19 cellular contexts compared by ENCODE assay signal in the genomic region with DNA sequence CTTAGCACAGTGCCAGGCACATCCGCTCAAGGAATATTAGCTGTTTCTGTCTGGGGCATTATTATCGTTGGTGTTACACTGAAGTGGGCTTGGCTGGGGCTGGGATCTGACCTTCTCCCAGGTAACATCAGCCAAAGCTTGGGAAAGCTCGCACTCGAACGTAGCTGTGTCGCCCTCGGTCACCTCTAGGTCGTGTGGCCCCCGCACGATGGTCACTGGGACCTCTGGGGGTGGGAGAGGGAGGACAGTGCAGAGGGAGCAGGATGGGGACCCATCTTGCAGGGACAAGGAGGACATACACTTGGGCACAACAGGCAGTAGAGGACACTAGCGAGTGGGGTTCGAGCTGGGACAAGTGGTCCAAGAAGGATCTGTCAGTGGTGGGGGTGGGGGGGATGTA. TPM values are rescaled to one million over a fixed set of nuclear protein-coding genes. Genes with fewer than 3 reads are reported as not detected.
DNase-seq lines count a peak whose midpoint lies in the region; ATAC-seq, FAIRE-seq and TF ChIP-seq lines count a peak whose summit lies in the region.
"Had no signal": no experiment of that assay in that cellular context is flagged by ENCODE, and none has a peak within 500 bp of the region (broad histone marks: within the 10 kb centered on the region; RNA-seq: fewer than 3 reads in every experiment).

No MANE protein-coding gene starts in this region.

- H3K9me3 ChIP-seq in ES-I3 (ENCODE audit: control insufficient read depth, insufficient read depth, low read length) (no peaks in the 10 kb centered on the region), PC-9 (ENCODE audit: insufficient read depth, low read depth) (no peaks in the 10 kb centered on the region), pancreas (no peaks in the 10 kb centered on the region), tibial artery (no peaks in the 10 kb centered on the region), mammary epithelial cell (replicated peaks; ENCODE audit: insufficient read depth, low read length) (no peaks in the 10 kb centered on the region)
- H3K9me3 ChIP-seq: MG63 had no signal

- no peaks in the 10 kb centered on the region for H3K36me3 ChIP-seq in ES-I3 (ENCODE audit: insufficient read depth, low read length)
- H3K36me3 ChIP-seq in PC-9 (ENCODE audit: low read depth) = no peaks in the 10 kb centered on the region
- H3K36me3 ChIP-seq in pancreas = no peaks in the 10 kb centered on the region
- peaks cover 0 to 32% (median 8%) of the 10 kb centered on the region in 3 donors for H3K36me3 ChIP-seq in tibial artery
- H3K36me3 ChIP-seq in mammary epithelial cell (ENCODE audit: insufficient read depth, low read length) = no peaks in the 10 kb centered on the region
- H3K36me3 ChIP-seq: MG63 had no signal

- no peak for TF ChIP-seq CTCF in PC-9 (conservative IDR thresholded peaks at IDR 0.05)
- TF ChIP-seq CTCF in endothelial cell (IDR thresholded peaks at IDR 0.05; ENCODE audit: unreplicated experiment) = no peak
- TF ChIP-seq CTCF in neural crest cell (conservative IDR thresholded peaks at IDR 0.05) = no peak
- TF ChIP-seq CTCF in pancreas (IDR thresholded peaks at IDR 0.05) = no peak
- no peak for TF ChIP-seq CTCF in tibial artery (IDR thresholded peaks at IDR 0.05)
- no peak for TF ChIP-seq CTCF in mammary epithelial cell (conservative IDR thresholded peaks at IDR 0.05 in 1 of 2, IDR thresholded peaks at IDR 0.05 in 1 of 2; ENCODE audit: extremely low read depth in 1 of 2, insufficient read depth in 1 of 2, low read depth in 1 of 2, low read length in 2 of 2)

- DNase-seq in PC-9 (no peak), endothelial cell (ENCODE audit: low spot score) (no peak), neural crest cell (ENCODE audit: low read depth, low spot score) (no peak), pancreas (no peak), tibial artery (no peak), NCI-H526 treated with DMSO at 0.1 percent for 48 hours (lab: John Stamatoyannopoulos, UW) (no peak), mammary epithelial cell (no peak)
- DNase-seq: activated CD4-positive, alpha-beta T cell treated with anti-CD3 and anti-CD28 coated beads, Interleukin-2, amount 50 U/mL, for 1 hour; activated effector memory CD4-positive, alpha-beta T cell treated with anti-CD3 and anti-CD28 coated beads, Interleukin-2, amount 50 U/mL, for 16 hours; MG63; NCI-H2029 treated with DMSO at 0.1 percent for 48 hours; stimulated activated CD4-positive, alpha-beta T cell treated with anti-CD3 and anti-CD28 coated beads, Interleukin-2, amount 100 ng/mL, for 48 hours had no signal

- H3K27me3 Mint-ChIP-seq in endothelial cell (ENCODE audit: unreplicated experiment) (peaks cover 27% of the 10 kb centered on the region), neural crest cell (ENCODE audit: low read depth) (peaks cover 16% of the 10 kb centered on the region)

- ATAC-seq in pancreas = no peak

- H3K27ac Mint-ChIP-seq in endothelial cell (ENCODE audit: unreplicated experiment) (no peak overlapping the region), neural crest cell (ENCODE audit: unreplicated experiment) (no peak overlapping the region)

- H3K9me3 Mint-ChIP-seq in endothelial cell (ENCODE audit: unreplicated experiment) (no peaks in the 10 kb centered on the region), neural crest cell (no peaks in the 10 kb centered on the region)

- no peaks in the 10 kb centered on the region for H3K79me2 ChIP-seq in PC-9 (ENCODE audit: low read depth)
- H3K79me2 ChIP-seq in mammary epithelial cell (ENCODE audit: insufficient read depth, low read length) = no peaks in the 10 kb centered on the region

- H3K4me1 ChIP-seq in ES-I3 (ENCODE audit: insufficient read depth, low read length) (peaks cover 6% of the 10 kb centered on the region; the same call in 1 of the 2 replicates), PC-9 (replicated peaks; ENCODE audit: insufficient read depth) (no peaks in the 10 kb centered on the region), pancreas (peaks cover 0 to 9% (median 4%) of the 10 kb centered on the region in 3 donors), tibial artery (peaks cover 0 to 26% (median 19%) of the 10 kb centered on the region in 4 donors), mammary epithelial cell (ENCODE audit: insufficient read depth, low read length) (peaks cover 15% of the 10 kb centered on the region)

- no peak overlapping the region for H2AFZ ChIP-seq in PC-9
- no peak overlapping the region for H2AFZ ChIP-seq in mammary epithelial cell (ENCODE audit: low read depth, low read length)

- H3K27me3 ChIP-seq in PC-9 (ENCODE audit: insufficient read depth, low read depth) = no peaks in the 10 kb centered on the region
- no peaks in the 10 kb centered on the region for H3K27me3 ChIP-seq in pancreas
- no peaks in the 10 kb centered on the region for H3K27me3 ChIP-seq in tibial artery
- H3K27me3 ChIP-seq in mammary epithelial cell (ENCODE audit: insufficient read depth, low read length) = no peaks in the 10 kb centered on the region
- H3K27me3 ChIP-seq: MG63 had no signal

- WGBS in pancreas, 2 donors = 66 to 72% methylated on average over 12 of the region's 12 CpGs
- WGBS in mammary epithelial cell (ENCODE audit: low coverage, missing lambda C conversion rate) = 78% methylated on average over 11 of the region's 12 CpGs

- H3K4me3 Mint-ChIP-seq in endothelial cell (ENCODE audit: unreplicated experiment) (peak overlapping the region; percentile 81), neural crest cell (peak overlapping the region; percentile 82)

- no peaks in the 10 kb centered on the region for H3F3A ChIP-seq in PC-9 (ENCODE audit: insufficient read depth, low read depth)

- in situ Hi-C loops in mammary epithelial cell (cut with MboI; ENCODE audit: low sequenced_read_pairs in 2 of 2) = no loop called here

- H3K4me2 ChIP-seq in PC-9 (peak overlapping the region; percentile 88; the same call in 1 of the 2 replicates), mammary epithelial cell (ENCODE audit: insufficient read depth, low read depth, low read length) (no peak overlapping the region)

- BruUV-seq in PC-9 (replicated peaks; lab: Mats Ljungman, UMichigan) (no TSS peak), mammary epithelial cell (replicated peaks; lab: Mats Ljungman, UMichigan) (no TSS peak)

- dilution Hi-C loops in mammary epithelial cell (cut with HindIII; ENCODE audit: low sequenced_read_pairs) = no loop called here

- CTCF ChIA-PET in PC-9 (lab: Charles Lee) = interaction anchor here (1.3 kb wide), 1 partner anchor 8 kb away, joined by 3 read pairs; no protein-coding TSS in a partner anchor
- CTCF ChIA-PET in mammary epithelial cell (lab: Charles Lee; ENCODE audit: low non-redundant PET) = no interaction called here

- peak overlapping the region; percentile 96; the same call in 1 of the 2 replicates for H3K9ac ChIP-seq in ES-I3 (ENCODE audit: low read depth, low read length)
- H3K9ac ChIP-seq in mammary epithelial cell (ENCODE audit: insufficient read depth, low read length) = no peak overlapping the region

- FAIRE-seq in pancreas (lab: Jason Lieb, UNC) = no peak
- FAIRE-seq: frontal cortex had no signal

- H3K27ac ChIP-seq in PC-9 (no peak overlapping the region), pancreas (no peak overlapping the region), tibial artery (no peak overlapping the region), mammary epithelial cell (ENCODE audit: insufficient read depth, low read depth, low read length) (no peak overlapping the region)

- no peaks in the 10 kb centered on the region for H3K4me1 Mint-ChIP-seq in endothelial cell (ENCODE audit: unreplicated experiment)
- peaks cover 16% of the 10 kb centered on the region for H3K4me1 Mint-ChIP-seq in neural crest cell

- no peaks in the 10 kb centered on the region for H4K20me1 ChIP-seq in PC-9 (ENCODE audit: insufficient read depth)
- no peaks in the 10 kb centered on the region for H4K20me1 ChIP-seq in mammary epithelial cell (ENCODE audit: insufficient read depth, low read length)

- POLR2A ChIA-PET in PC-9 (lab: Charles Lee; ENCODE audit: unreplicated experiment) = interaction anchor here (0.5 kb wide), 1 partner anchor 132 kb away, joined by 3 read pairs; no protein-coding TSS in a partner anchor

- no peaks in the 10 kb centered on the region for H3K9me2 ChIP-seq in PC-9 (ENCODE audit: insufficient read depth)

- H3K4me3 ChIP-seq in PC-9 = peak overlapping the region; percentile 57; the same call in 1 of the 2 replicates
- no peak overlapping the region for H3K4me3 ChIP-seq in pancreas
- no peak overlapping the region for H3K4me3 ChIP-seq in tibial artery
- H3K4me3 ChIP-seq in mammary epithelial cell (replicated peaks in 1 of 3; ENCODE audit: insufficient read depth in 1 of 3, low read depth in 2 of 3, low read length in 3 of 3) = no peak overlapping the region

- intact Hi-C loops in PC-9 (cut with micrococcal nuclease; ENCODE audit: unreplicated experiment) (no loop called here), pancreas (cut with DNase I) (no loop called here), tibial artery (cut with DNase I; ENCODE audit: low total_unique reads) (loop anchor here (5.0 kb wide), 1 partner anchor 44 kb away; a partner anchor contains a TSS), mammary epithelial cell (cut with micrococcal nuclease) (no loop called here)

- H3K36me3 Mint-ChIP-seq in endothelial cell (ENCODE audit: low read depth, unreplicated experiment) (peaks cover 5% of the 10 kb centered on the region), neural crest cell (ENCODE audit: low read depth) (no peaks in the 10 kb centered on the region)

RNA-seq across cellular contexts. Expression of a gene that starts 9.6 kb away (rescaled TPM):
- 3.6 and 5.8 TPM in 2 replicates for total RNA-seq in PC-9 (2021)
- not detected for total RNA-seq in endothelial cell (ENCODE audit: unreplicated experiment)
- 15.7 and 16.4 TPM in 2 replicates for total RNA-seq in neural crest cell
- total RNA-seq in pancreas = 1 to 10 TPM; 2.6 to 7.1 (median 5.1) TPM
- 10 to 100 TPM in 1 of 2 donors, 1 to 10 TPM in 1; 9.0 to 13.3 TPM for polyA plus RNA-seq in pancreas
- total RNA-seq in mammary epithelial cell = 1 to 10 TPM; 1.3 to 5.2 TPM
- 2.0 TPM for polyA plus RNA-seq in mammary epithelial cell
- polyA minus RNA-seq in mammary epithelial cell = 0.26 TPM

RNA-seq across cellular contexts. Expression of a gene that starts 9.9 kb away (rescaled TPM):
- total RNA-seq in PC-9 (2021) (78.2 and 89.7 TPM in 2 replicates), endothelial cell (ENCODE audit: unreplicated experiment) (4.1 TPM), neural crest cell (27.0 and 30.0 TPM in 2 replicates), pancreas (100 to 1,000 TPM in 1 of 6 donors, 10 to 100 TPM in 5; 55.1 to 105 (median 68.5) TPM), mammary epithelial cell (100 to 1,000 TPM; 114 to 274 TPM)
- polyA plus RNA-seq in pancreas (10 to 100 TPM; 63.4 to 83.3 TPM), mammary epithelial cell (101 TPM)
- polyA minus RNA-seq in mammary epithelial cell = 18.2 TPM

RNA-seq across cellular contexts. Expression of a gene that starts 17.9 kb away (rescaled TPM):
- total RNA-seq in PC-9 (2021) (110 and 161 TPM in 2 replicates), endothelial cell (ENCODE audit: unreplicated experiment) (53.4 TPM), neural crest cell (122 and 123 TPM in 2 replicates), pancreas (10 to 100 TPM; 54.7 to 94.5 (median 68.2) TPM), mammary epithelial cell (10 to 100 TPM; 32.6 to 52.8 TPM)
- polyA plus RNA-seq in pancreas (100 to 1,000 TPM; 270 to 332 TPM), mammary epithelial cell (30.8 TPM)
- polyA minus RNA-seq in mammary epithelial cell = 39.7 TPM
- total RNA-seq: T-helper 2 cell treated with Interferon-gamma antibody and Interleukin-4, amounts not matched to agents 100 ng/mL and 5 ng/mL, for 36 hours had no signal

RNA-seq across cellular contexts. Expression of a gene that starts 18.6 kb away (rescaled TPM):
- 5.2 and 9.1 TPM in 2 replicates for total RNA-seq in PC-9 (2021)
- total RNA-seq in endothelial cell (ENCODE audit: unreplicated experiment) = not detected
- total RNA-seq in neural crest cell = 0.50 TPM in 1 of 2 replicates, not detected in the other
- 1 to 10 TPM in 5 of 6 donors, under 1 TPM in 1; 0.94 to 8.9 (median 3.9) TPM for total RNA-seq in pancreas
- polyA plus RNA-seq in pancreas = 1 to 10 TPM; 3.5 to 4.1 TPM
- total RNA-seq in mammary epithelial cell = 1 to 10 TPM in 1 of 2 donors, under 1 TPM in 1; 0.50 to 2.0 TPM
- polyA plus RNA-seq in mammary epithelial cell = 0.53 TPM
- polyA minus RNA-seq in mammary epithelial cell = not detected
- total RNA-seq: HT-29; T-helper 2 cell treated with Interferon-gamma antibody and Interleukin-4, amounts not matched to agents 100 ng/mL and 5 ng/mL, for 36 hours had no signal

RNA-seq across cellular contexts. Expression of a gene that starts 39.2 kb away (rescaled TPM):
- total RNA-seq in PC-9 (2021) (0.22 and 0.30 TPM in 2 replicates), endothelial cell (ENCODE audit: unreplicated experiment) (1.6 TPM), neural crest cell (1.0 and 1.5 TPM in 2 replicates), pancreas (under 1 TPM in 2 of 6 donors, not detected in 4; 0.04 to 0.09 TPM), mammary epithelial cell (under 1 TPM; 0.16 to 0.17 TPM)
- polyA plus RNA-seq in pancreas (under 1 TPM; 0.27 to 0.38 TPM), mammary epithelial cell (0.05 TPM)
- polyA minus RNA-seq in mammary epithelial cell = not detected
- total RNA-seq: G401, mesenteric fat pad, RPMI7951 had no signal
